8 cellular contexts compared by ENCODE assay signal in genomic region chr3:12984023-12984823, GRCh38.
DNase-seq lines count a peak whose midpoint lies in the region; ATAC-seq and TF ChIP-seq lines count a peak whose summit lies in the region.

No MANE protein-coding gene starts in this region.

- H4K20me1 ChIP-seq in fibroblast of lung (ENCODE audit: control insufficient read depth, extremely low read depth, insufficient read depth, low read length) (no peaks in the 10 kb centered on the region), neural progenitor cell (ENCODE audit: low read depth) (peaks cover 18% of the 10 kb centered on the region)

- H3K9me3 ChIP-seq in fibroblast of lung (ENCODE audit: control insufficient read depth, insufficient read depth, low read depth, low read length): no peaks in the 10 kb centered on the region
- H3K9me3 ChIP-seq in neural progenitor cell (ENCODE audit: low read depth): no peaks in the 10 kb centered on the region
- no peaks in the 10 kb centered on the region for H3K9me3 ChIP-seq in upper lobe of left lung

- H3K4me3 ChIP-seq in fibroblast of lung (replicated peaks in 1 of 4; ENCODE audit: control extremely low read depth in 1 of 4, insufficient read depth in 1 of 4, low read depth in 3 of 4, low read length in 4 of 4) (no peak overlapping the region), neural progenitor cell (no peak overlapping the region), upper lobe of left lung (no peak overlapping the region)

- H2AFZ ChIP-seq in fibroblast of lung (ENCODE audit: low read length): no peak overlapping the region
- H2AFZ ChIP-seq in neural progenitor cell (replicated peaks): no peak overlapping the region

- H3K27ac ChIP-seq in fibroblast of lung (ENCODE audit: insufficient read depth, low read length) (no peak overlapping the region), neural progenitor cell (no peak overlapping the region), upper lobe of left lung (no peak overlapping the region)

- H3F3A ChIP-seq in neural progenitor cell (ENCODE audit: low read depth): peaks cover 3% of the 10 kb centered on the region

- DNase-seq in ELR (ENCODE audit: low read depth) (peak; percentile 65), HFFc6 (peak; percentile 66), NOMO-1 treated with DMSO at 0.1 percent for 48 hours (lab: John Stamatoyannopoulos, UW; ENCODE audit: unreplicated experiment) (peak; percentile 54), fibroblast of lung (ENCODE audit: low read depth in 2 of 2) (peak; percentile 49 to 73), neural progenitor cell (ENCODE audit: low spot score) (peak; percentile 76), upper lobe of left lung (peak in 1 of 2 donors; percentile 68)
- DNase-seq in activated T-cell treated with anti-CD3 and anti-CD28 coated beads, Interleukin-2, amount 50 U/mL, for 1 hour: peak; percentile 62

- H3K4me3 Mint-ChIP-seq in HFFc6 (no peak overlapping the region), neural progenitor cell (no peak overlapping the region)

- ATAC-seq in upper lobe of left lung (ENCODE audit: low FRiP score in 2 of 2) (peak; percentile 67 to 81), HG02610 (IDR thresholded peaks at IDR 0.05; ENCODE audit: unreplicated experiment) (no peak)

- H3K4me1 ChIP-seq in fibroblast of lung (ENCODE audit: control insufficient read depth, extremely low read depth, insufficient read depth, low read length): no peaks in the 10 kb centered on the region
- H3K4me1 ChIP-seq in neural progenitor cell: no peaks in the 10 kb centered on the region
- peaks cover 0 to 12% (median 8%) of the 10 kb centered on the region in 4 donors for H3K4me1 ChIP-seq in upper lobe of left lung

- no peak overlapping the region for H3K27ac Mint-ChIP-seq in HFFc6
- no peak overlapping the region for H3K27ac Mint-ChIP-seq in neural progenitor cell

- 48 to 71% methylated on average over 5 to 7 of the region's 7 CpGs for WGBS in upper lobe of left lung, 2 donors

- TF ChIP-seq EP300 in upper lobe of left lung (IDR thresholded peaks at IDR 0.05): no peak

- H3K27me3 Mint-ChIP-seq in HFFc6 (ENCODE audit: insufficient read depth) (peaks cover 14% of the 10 kb centered on the region; the same call in 1 of the 2 replicates), neural progenitor cell (ENCODE audit: insufficient read depth, low read depth) (no peaks in the 10 kb centered on the region)

- H3K36me3 Mint-ChIP-seq in HFFc6 (ENCODE audit: low read depth): no peaks in the 10 kb centered on the region
- no peaks in the 10 kb centered on the region for H3K36me3 Mint-ChIP-seq in neural progenitor cell

- H3K9ac ChIP-seq in fibroblast of lung (ENCODE audit: insufficient read depth, low read length) (no peak overlapping the region), neural progenitor cell (no peak overlapping the region)

- no peaks in the 10 kb centered on the region for H3K79me2 ChIP-seq in fibroblast of lung (ENCODE audit: control insufficient read depth, insufficient read depth, low read length)
- H3K79me2 ChIP-seq in neural progenitor cell (ENCODE audit: low read depth): no peaks in the 10 kb centered on the region

- H3K36me3 ChIP-seq in fibroblast of lung (ENCODE audit: control insufficient read depth, insufficient read depth, low read length) (no peaks in the 10 kb centered on the region), neural progenitor cell (no peaks in the 10 kb centered on the region), upper lobe of left lung (no peaks in the 10 kb centered on the region)

- no peak overlapping the region for H3K4me2 ChIP-seq in fibroblast of lung (ENCODE audit: extremely low read depth, insufficient read depth, low read length)
- no peak overlapping the region for H3K4me2 ChIP-seq in neural progenitor cell

- no peaks in the 10 kb centered on the region for H3K27me3 ChIP-seq in fibroblast of lung (ENCODE audit: control insufficient read depth, insufficient read depth, low read length)
- no peaks in the 10 kb centered on the region for H3K27me3 ChIP-seq in neural progenitor cell
- H3K27me3 ChIP-seq in upper lobe of left lung: no peaks in the 10 kb centered on the region

- peak; percentile 88 for TF ChIP-seq CTCF in HFFc6 (IDR thresholded peaks at IDR 0.05)
- TF ChIP-seq CTCF in fibroblast of lung (conservative IDR thresholded peaks at IDR 0.05 in 1 of 2, IDR thresholded peaks at IDR 0.05 in 1 of 2; ENCODE audit: low read depth in 1 of 2, low read length in 2 of 2): peak; percentile 72 to 88
- peak; percentile 80 for TF ChIP-seq CTCF in neural progenitor cell (IDR thresholded peaks at IDR 0.05)
- TF ChIP-seq CTCF in upper lobe of left lung (IDR thresholded peaks at IDR 0.05): peak; percentile 67 to 78 (median 72)

- H3K9me3 Mint-ChIP-seq in HFFc6: no peaks in the 10 kb centered on the region
- H3K9me3 Mint-ChIP-seq in neural progenitor cell: no peaks in the 10 kb centered on the region

- peaks cover 4% of the 10 kb centered on the region; the same call in 1 of the 2 replicates for H3K4me1 Mint-ChIP-seq in HFFc6 (ENCODE audit: low read depth)
- peaks cover 23% of the 10 kb centered on the region for H3K4me1 Mint-ChIP-seq in neural progenitor cell

- TF ChIP-seq POLR2A in upper lobe of left lung (IDR thresholded peaks at IDR 0.05): no peak
